ENCODE assay signal across 26 cellular contexts in the genomic region with DNA sequence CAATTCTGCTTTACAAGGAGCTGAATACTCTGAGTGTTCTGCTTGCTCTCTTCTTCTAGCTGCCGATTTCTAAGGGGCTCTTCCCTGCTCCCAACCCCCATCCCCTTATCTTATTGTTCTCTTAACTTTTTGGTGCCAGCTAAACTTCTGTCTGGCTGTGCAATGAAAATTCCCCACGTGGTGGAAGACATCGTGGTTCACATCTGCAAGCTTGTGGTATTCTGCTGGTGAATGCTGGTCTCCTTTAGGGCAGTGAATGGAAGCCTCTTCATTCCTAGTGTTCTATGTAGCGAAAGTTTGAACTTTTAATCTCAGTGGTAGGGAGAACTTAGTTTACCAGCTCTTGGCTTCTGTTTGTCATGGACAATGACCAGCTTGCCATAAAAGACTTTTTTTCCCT.
"Had no signal": no experiment of that assay in that cellular context is flagged by ENCODE, and none has a peak within 500 bp of the region (broad histone marks: within the 10 kb centered on the region; RNA-seq: fewer than 3 reads in every experiment).

No MANE protein-coding gene starts in this region.

- H3K27me3 Mint-ChIP-seq: naive B cell; stimulated activated naive B cell treated with anti-CD40 and anti-IgM and Interleukin-4, amounts not matched to agents 10 μg/mL and 1 μg/mL and 100 μg/mL, for 72 hours had no signal

- H3K9me3 ChIP-seq: pancreas, prostate gland, testis, thyroid gland had no signal

- H3K4me1 Mint-ChIP-seq: mesothelial cell of epicardium had no signal

- H3K36me3 ChIP-seq: left ventricle myocardium inferior, pancreas, prostate gland, stomach, thyroid gland, transverse colon, upper lobe of left lung, vagina had no signal

- H3K27ac ChIP-seq: left ventricle myocardium inferior, pancreas, prostate gland, skin epidermis, stomach, testis, thyroid gland, transverse colon, upper lobe of left lung, vagina had no signal

- H3K27ac Mint-ChIP-seq: mesothelial cell of epicardium; naive B cell; natural killer cell; stimulated activated naive B cell treated with anti-CD40 and anti-IgM and Interleukin-4, amounts not matched to agents 10 μg/mL and 1 μg/mL and 100 μg/mL, for 72 hours had no signal

- ATAC-seq: natural killer cell; pancreas; right cardiac atrium; sciatic nerve; stimulated activated naive B cell treated with anti-CD40 and anti-IgM and Interleukin-4, amounts not matched to agents 10 μg/mL and 1 μg/mL and 100 μg/mL, for 72 hours; stimulated activated naive CD8-positive, alpha-beta T cell treated with anti-CD3 and anti-CD28 coated beads, Interleukin-15, Interleukin-2, amounts not matched to agents 100 U/mL and 50 U/mL, for 24 hours had no signal

- H3K27me3 ChIP-seq: pancreas, stomach, testis, thyroid gland, transverse colon, upper lobe of left lung, vagina had no signal

- DNase-seq: islet precursor cell; left ventricle myocardium inferior; mesendoderm; naive B cell; natural killer cell; pancreas; posterior cingulate gyrus; retina; right cardiac atrium; stimulated activated CD4-positive, alpha-beta T cell treated with anti-CD3 and anti-CD28 coated beads, Interleukin-12 subunit alpha, Interleukin-12 subunit beta, amount 100 ng/mL, for 4 hours; stimulated activated CD4-positive, alpha-beta T cell treated with anti-CD3 and anti-CD28 coated beads, Interleukin-15, amount 100 ng/mL, for 24 hours; stimulated activated CD4-positive, alpha-beta T cell treated with anti-CD3 and anti-CD28 coated beads, Interleukin-2, amount 100 ng/mL, for 24 hours; stimulated activated CD4-positive, alpha-beta T cell treated with anti-CD3 and anti-CD28 coated beads, Interleukin-4, amount 100 ng/mL, for 1 hour; stimulated activated naive B cell treated with anti-CD40 and anti-IgM and Interleukin-4, amounts not matched to agents 10 μg/mL and 1 μg/mL and 100 μg/mL, for 72 hours; stimulated activated naive CD8-positive, alpha-beta T cell treated with anti-CD3 and anti-CD28 coated beads, Interleukin-15, Interleukin-2, amounts not matched to agents 100 U/mL and 50 U/mL, for 24 hours; stomach; testis; thyroid gland; transverse colon; upper lobe of left lung had no signal

- H3K4me3 ChIP-seq: left ventricle myocardium inferior, lung, pancreas, prostate gland, skin epidermis, stomach, testis, thyroid gland, transverse colon, upper lobe of left lung, vagina had no signal

- H3K4me1 ChIP-seq: left ventricle myocardium inferior, pancreas, prostate gland, stomach, testis, thyroid gland, transverse colon, upper lobe of left lung, vagina had no signal

- H3K4me3 Mint-ChIP-seq: mesothelial cell of epicardium; naive B cell; natural killer cell; stimulated activated naive B cell treated with anti-CD40 and anti-IgM and Interleukin-4, amounts not matched to agents 10 μg/mL and 1 μg/mL and 100 μg/mL, for 72 hours had no signal
